ENCODE assay signal across 18 cellular contexts in genomic region chr18:54229660-54230059, GRCh38. TPM values are rescaled to one million over a fixed set of nuclear protein-coding genes. Genes with fewer than 3 reads are reported as not detected.
DNase-seq lines count a peak whose midpoint lies in the region; ATAC-seq and TF ChIP-seq lines count a peak whose summit lies in the region.
"Had no signal": no experiment of that assay in that cellular context is flagged by ENCODE, and none has a peak within 500 bp of the region (broad histone marks: within the 10 kb centered on the region; RNA-seq: fewer than 3 reads in every experiment).

No MANE protein-coding gene starts in this region.

- DNase-seq in activated T-cell treated with anti-CD3 and anti-CD28 coated beads for 48 hours (ENCODE audit: low read depth) (peak; percentile 6), epidermal melanocyte (ENCODE audit: insufficient read length, low spot score) (no peak), A673 (ENCODE audit: low spot score) (no peak), SIG-M5 treated with dmso at 0.1 percent for 504 hours (lab: John Stamatoyannopoulos, UW; ENCODE audit: unreplicated experiment) (no peak)
- no peak for DNase-seq in activated T-cell treated with anti-CD3 and anti-CD28 coated beads, Interleukin-2, amount 50 U/mL, for 1 hour
- peak; percentile 38 to 46 for DNase-seq in activated T-cell treated with anti-CD3 and anti-CD28 coated beads, Interleukin-2, amount 50 U/mL, for 48 hours
- DNase-seq in stimulated activated CD8-positive, alpha-beta memory T cell treated with anti-CD3 and anti-CD28 coated beads, Interleukin-15, amount 100 ng/mL, for 48 hours (ENCODE audit: low read depth in 2 of 2) = peak; percentile 15 to 24
- DNase-seq: aorta; CD4-positive, alpha-beta T cell; foreskin fibroblast; NCI-H1092; NCI-H2081; NCI-H510A treated with DMSO at 0.1 percent for 48 hours; retina; SHP77 treated with DMSO at 0.1 percent for 48 hours; substantia nigra had no signal

- no TSS peak for BruUV-seq in A673 (replicated peaks; lab: Mats Ljungman, UMichigan)

- no peaks in the 10 kb centered on the region for H3K36me3 ChIP-seq in A673 (ENCODE audit: insufficient read depth, low read length, poor library complexity, severe bottlenecking)

- TF ChIP-seq CTCF in A673 (conservative IDR thresholded peaks at IDR 0.05; ENCODE audit: low read depth, low read length) = no peak

- intact Hi-C loops in A673 (cut with micrococcal nuclease; ENCODE audit: unreplicated experiment) = no loop called here

- H3K27me3 ChIP-seq in A673 (replicated peaks; ENCODE audit: insufficient read depth, low read depth, low read length, poor library complexity) = no peaks in the 10 kb centered on the region

- CTCF ChIA-PET in A673 (lab: Charles Lee) = no interaction called here

- POLR2A ChIA-PET in A673 (lab: Charles Lee; ENCODE audit: low non-redundant PET) = no interaction called here

- H3K4me1 ChIP-seq in A673 (ENCODE audit: insufficient read depth, low read length, poor library complexity, severe bottlenecking) = peaks cover 4% of the 10 kb centered on the region

- no peak overlapping the region for H3K4me3 ChIP-seq in A673 (ENCODE audit: low read depth, low read length, poor library complexity, severe bottlenecking)

- H3K27ac ChIP-seq in A673 (ENCODE audit: low read depth, low read length, poor library complexity, severe bottlenecking) = no peak overlapping the region
- H3K27ac ChIP-seq: HL-60 had no signal

- H3K9me3 ChIP-seq in A673 (ENCODE audit: low read depth, low read length, poor library complexity, severe bottlenecking) = no peaks in the 10 kb centered on the region

- ATAC-seq in GM19372 (IDR thresholded peaks at IDR 0.05; ENCODE audit: low read depth, unreplicated experiment) = peak; percentile 55

RNA-seq across cellular contexts. Expression of gene MBD2, which starts 5.2 kb away (rescaled TPM):
- total RNA-seq in A673 (2021) = 79.7 and 86.7 TPM in 2 replicates

RNA-seq across cellular contexts. Expression of gene POLI, which starts 39.7 kb away (rescaled TPM):
- 33.6 and 35.6 TPM in 2 replicates for total RNA-seq in A673 (2021)

Comparison
In these comparisons a context has a peak if more than half of its experiments do, and no peak if none do; other contexts are left out.
1. DNase-seq: peak in activated T-cell treated with anti-CD3 and anti-CD28 coated beads for 48 hours (single experiment), activated T-cell treated with anti-CD3 and anti-CD28 coated beads, Interleukin-2, amount 50 U/mL, for 48 hours (2 of 2) and stimulated activated CD8-positive, alpha-beta memory T cell treated with anti-CD3 and anti-CD28 coated beads, Interleukin-15, amount 100 ng/mL, for 48 hours (2 of 2); none in activated T-cell treated with anti-CD3 and anti-CD28 coated beads, Interleukin-2, amount 50 U/mL, for 1 hour (single experiment), epidermal melanocyte (single experiment), A673 (single experiment) and SIG-M5 treated with dmso at 0.1 percent for 504 hours (single experiment).